In genomic region chr10:97422921-97423420, GRCh38 we compare ENCODE assay signal across 6 cellular contexts. TPM values are rescaled to one million over a fixed set of nuclear protein-coding genes. Genes with fewer than 3 reads are reported as not detected.
DNase-seq lines count a peak whose midpoint lies in the region; ATAC-seq and TF ChIP-seq lines count a peak whose summit lies in the region.

No MANE protein-coding gene starts in this region.

- no peaks in the 10 kb centered on the region for H3K9me3 ChIP-seq in thymus (ENCODE audit: control insufficient read depth)
- H3K9me3 ChIP-seq in WERI-Rb-1 (ENCODE audit: severe bottlenecking), result no peaks in the 10 kb centered on the region

- no peaks in the 10 kb centered on the region for H3K27me3 Mint-ChIP-seq in natural killer cell treated with Interleukin-12 subunit alpha and Interleukin-12 subunit beta and Interleukin-15 and Interleukin-18, amount 100 ng/mL, for 72 hours
- H3K27me3 Mint-ChIP-seq in natural killer cell (ENCODE audit: low read depth in 2 of 2), result no peaks in the 10 kb centered on the region
- H3K27me3 Mint-ChIP-seq in dendritic cell treated with granulocyte-macrophage colony-stimulating factor and Interleukin-4, amounts not matched to agents 40 ng/mL and 50 ng/mL, for 4 days, result no peaks in the 10 kb centered on the region

- intact Hi-C loops in natural killer cell (cut with micrococcal nuclease), result no loop called here
- intact Hi-C loops in dendritic cell treated with granulocyte-macrophage colony-stimulating factor and Interleukin-4, amounts not matched to agents 40 ng/mL and 50 ng/mL, for 4 days (cut with micrococcal nuclease), result no loop called here

- peak overlapping the region; percentile 82 to 88 for H3K27ac Mint-ChIP-seq in natural killer cell treated with Interleukin-12 subunit alpha and Interleukin-12 subunit beta and Interleukin-15 and Interleukin-18, amount 100 ng/mL, for 72 hours
- peak overlapping the region in 1 of 2 donors; percentile 53 for H3K27ac Mint-ChIP-seq in natural killer cell
- peak overlapping the region; percentile 83 for H3K27ac Mint-ChIP-seq in dendritic cell treated with granulocyte-macrophage colony-stimulating factor and Interleukin-4, amounts not matched to agents 40 ng/mL and 50 ng/mL, for 4 days

- DNase-seq in natural killer cell treated with Interleukin-12 subunit alpha and Interleukin-12 subunit beta and Interleukin-15 and Interleukin-18, amount 100 ng/mL, for 72 hours (ENCODE audit: low spot score), result no peak
- DNase-seq in natural killer cell (no peak), WERI-Rb-1 (no peak)

- peak overlapping the region; percentile 43 for H3K27ac ChIP-seq in thymus (ENCODE audit: low read depth)
- H3K27ac ChIP-seq in WERI-Rb-1, result no peak overlapping the region

- H3K4me1 ChIP-seq in thymus (ENCODE audit: control insufficient read depth, insufficient read depth, low read length), result peaks cover 20% of the 10 kb centered on the region

- no peak overlapping the region for H3K4me3 ChIP-seq in thymus (ENCODE audit: low read length)
- H3K4me3 ChIP-seq in WERI-Rb-1 (ENCODE audit: low read depth, low read length), result no peak overlapping the region

- no peaks in the 10 kb centered on the region for H3K36me3 ChIP-seq in thymus (ENCODE audit: control insufficient read depth, insufficient read depth)
- peaks cover 24% of the 10 kb centered on the region for H3K36me3 ChIP-seq in WERI-Rb-1

- H3K9me3 Mint-ChIP-seq in natural killer cell treated with Interleukin-12 subunit alpha and Interleukin-12 subunit beta and Interleukin-15 and Interleukin-18, amount 100 ng/mL, for 72 hours, result no peaks in the 10 kb centered on the region
- H3K9me3 Mint-ChIP-seq in natural killer cell, result no peaks in the 10 kb centered on the region
- no peaks in the 10 kb centered on the region for H3K9me3 Mint-ChIP-seq in dendritic cell treated with granulocyte-macrophage colony-stimulating factor and Interleukin-4, amounts not matched to agents 40 ng/mL and 50 ng/mL, for 4 days

- TF ChIP-seq CTCF in natural killer cell (IDR thresholded peaks at IDR 0.05) (no peak), WERI-Rb-1 (IDR thresholded peaks at IDR 0.05; ENCODE audit: low read depth, low read length) (no peak)

- 90% methylated on average over 6 of the region's 6 CpGs for WGBS in thymus

- no peaks in the 10 kb centered on the region for H3K36me3 Mint-ChIP-seq in natural killer cell treated with Interleukin-12 subunit alpha and Interleukin-12 subunit beta and Interleukin-15 and Interleukin-18, amount 100 ng/mL, for 72 hours
- H3K36me3 Mint-ChIP-seq in natural killer cell, result no peaks in the 10 kb centered on the region
- peaks cover 13% of the 10 kb centered on the region for H3K36me3 Mint-ChIP-seq in dendritic cell treated with granulocyte-macrophage colony-stimulating factor and Interleukin-4, amounts not matched to agents 40 ng/mL and 50 ng/mL, for 4 days (ENCODE audit: low read depth)

- ATAC-seq in natural killer cell treated with Interleukin-12 subunit alpha and Interleukin-12 subunit beta and Interleukin-15 and Interleukin-18, amount 100 ng/mL, for 72 hours, result peak in 1 of 2 donors; percentile 10
- ATAC-seq in natural killer cell (no peak), GM21515 (IDR thresholded peaks at IDR 0.05; ENCODE audit: unreplicated experiment) (no peak)

- H3K27me3 ChIP-seq in thymus (ENCODE audit: control insufficient read depth, insufficient read depth) (no peaks in the 10 kb centered on the region), WERI-Rb-1 (ENCODE audit: insufficient read depth, low read depth, severe bottlenecking) (no peaks in the 10 kb centered on the region)

- H3K4me1 Mint-ChIP-seq in natural killer cell treated with Interleukin-12 subunit alpha and Interleukin-12 subunit beta and Interleukin-15 and Interleukin-18, amount 100 ng/mL, for 72 hours (ENCODE audit: low read depth in 2 of 2), result peaks cover 26 to 43% of the 10 kb centered on the region in 2 donors
- peaks cover 31 to 50% of the 10 kb centered on the region in 2 donors for H3K4me1 Mint-ChIP-seq in natural killer cell
- H3K4me1 Mint-ChIP-seq in dendritic cell treated with granulocyte-macrophage colony-stimulating factor and Interleukin-4, amounts not matched to agents 40 ng/mL and 50 ng/mL, for 4 days (ENCODE audit: low read depth), result peaks cover 52% of the 10 kb centered on the region

- H3K4me3 Mint-ChIP-seq in natural killer cell treated with Interleukin-12 subunit alpha and Interleukin-12 subunit beta and Interleukin-15 and Interleukin-18, amount 100 ng/mL, for 72 hours, result peak overlapping the region; percentile 85
- H3K4me3 Mint-ChIP-seq in natural killer cell, result no peak overlapping the region
- H3K4me3 Mint-ChIP-seq in dendritic cell treated with granulocyte-macrophage colony-stimulating factor and Interleukin-4, amounts not matched to agents 40 ng/mL and 50 ng/mL, for 4 days, result no peak overlapping the region

RNA-seq across cellular contexts. Expression of gene PGAM1, which starts 3.0 kb away (rescaled TPM):
- 100 to 1,000 TPM; 546 to 554 TPM for total RNA-seq in natural killer cell treated with Interleukin-12 subunit alpha and Interleukin-12 subunit beta and Interleukin-15 and Interleukin-18, amount 100 ng/mL, for 72 hours
- 100 to 1,000 TPM in 1 of 3 donors, 10 to 100 TPM in 2; 92.6 to 104 (median 96.0) TPM for total RNA-seq in natural killer cell
- polyA plus RNA-seq in thymus, result 104 TPM

RNA-seq across cellular contexts. Expression of gene RRP12, which starts 21.8 kb away (rescaled TPM):
- total RNA-seq in natural killer cell treated with Interleukin-12 subunit alpha and Interleukin-12 subunit beta and Interleukin-15 and Interleukin-18, amount 100 ng/mL, for 72 hours, result 100 to 1,000 TPM in 1 of 2 donors, 10 to 100 TPM in 1; 40.1 to 100 TPM
- 100 to 1,000 TPM in 1 of 3 donors, 10 to 100 TPM in 2; 60.1 to 234 (median 79.2) TPM for total RNA-seq in natural killer cell
- 18.9 TPM for polyA plus RNA-seq in thymus

RNA-seq across cellular contexts. Expression of gene EXOSC1, which starts 22.8 kb away (rescaled TPM):
- total RNA-seq in natural killer cell treated with Interleukin-12 subunit alpha and Interleukin-12 subunit beta and Interleukin-15 and Interleukin-18, amount 100 ng/mL, for 72 hours, result 10 to 100 TPM; 51.0 to 64.5 TPM
- total RNA-seq in natural killer cell, result 10 to 100 TPM; 36.9 to 44.4 (median 37.6) TPM
- 53.0 TPM for polyA plus RNA-seq in thymus

RNA-seq across cellular contexts. Expression of gene ZDHHC16, which starts 23.0 kb away (rescaled TPM):
- total RNA-seq in natural killer cell treated with Interleukin-12 subunit alpha and Interleukin-12 subunit beta and Interleukin-15 and Interleukin-18, amount 100 ng/mL, for 72 hours, result 10 to 100 TPM; 43.6 to 61.2 TPM
- 10 to 100 TPM; 11.3 to 18.7 (median 12.7) TPM for total RNA-seq in natural killer cell
- 24.4 TPM for polyA plus RNA-seq in thymus

Comparison
In these comparisons a context has a peak if more than half of its experiments do, and no peak if none do; other contexts are left out.
1. RNA of gene PGAM1, which starts 3.0 kb away (total RNA-seq): 546 to 554 TPM in natural killer cell treated with Interleukin-12 subunit alpha and Interleukin-12 subunit beta and Interleukin-15 and Interleukin-18, amount 100 ng/mL, for 72 hours; 92.6 to 104 TPM in natural killer cell; every median in the first group is over 4 times any median in the second.